1 cellular context compared by ENCODE assay signal in genomic region chr20:49283703-49284625, GRCh38.
TF ChIP-seq lines count a peak whose summit lies in the region.

No MANE protein-coding gene starts in this region.

TF ChIP-seq in K562, 482 proteins besides CTCF, POLR2A, EP300 and RAD21 (continued from another document and continues in another):
- TF ChIP-seq ZNF518B (CRISPR knock-in tag; IDR thresholded peaks at IDR 0.05) (no peak), DMBX1 (CRISPR knock-in tag; IDR thresholded peaks at IDR 0.05; ENCODE audit: borderline replicate concordance) (no peak), ZNF184 (CRISPR knock-in tag; IDR thresholded peaks at IDR 0.05) (no peak), GATA2 (CRISPR knock-in tag; IDR thresholded peaks at IDR 0.05) (no peak), CEBPG (CRISPR knock-in tag; IDR thresholded peaks at IDR 0.05) (no peak), CEBPG (tag; conservative IDR thresholded peaks at IDR 0.05 in 1 of 2, IDR thresholded peaks at IDR 0.05 in 1 of 2) (no peak), PRMT5 (CRISPR knock-in tag; IDR thresholded peaks at IDR 0.05) (no peak), C11orf30 (IDR thresholded peaks at IDR 0.05; ENCODE audit: low read depth) (no peak), IRF9 (tag; IDR thresholded peaks at IDR 0.05) (no peak), SMARCB1 (IDR thresholded peaks at IDR 0.05; ENCODE audit: insufficient read length, low read depth) (no peak), HOMEZ (CRISPR knock-in tag; IDR thresholded peaks at IDR 0.05) (no peak), NCOA1 (IDR thresholded peaks at IDR 0.05; ENCODE audit: low read depth) (no peak), BCLAF1 (IDR thresholded peaks at IDR 0.05; ENCODE audit: borderline replicate concordance in 1 of 2, control insufficient read depth in 1 of 2, low read depth in 2 of 2, low read length in 1 of 2) (no peak; a peak in 1 of 4 replicates), RBFOX2 (IDR thresholded peaks at IDR 0.05; ENCODE audit: low read depth, low read length) (peak; percentile 49; the same call in 1 of the 2 replicates), HINFP (tag; conservative IDR thresholded peaks at IDR 0.05; ENCODE audit: low read depth) (no peak), SRSF9 (IDR thresholded peaks at IDR 0.05; ENCODE audit: borderline replicate concordance, low read depth, low read length) (no peak), TCFL5 (CRISPR knock-in tag; conservative IDR thresholded peaks at IDR 0.05) (no peak), ZHX1 (conservative IDR thresholded peaks at IDR 0.05; ENCODE audit: low read length) (no peak), ARHGAP35 (IDR thresholded peaks at IDR 0.05; ENCODE audit: partially characterized antibody) (no peak), DACH1 (IDR thresholded peaks at IDR 0.05; ENCODE audit: partially characterized antibody) (no peak), SRSF1 (IDR thresholded peaks at IDR 0.05; ENCODE audit: low read depth, low read length) (no peak), HOXB6 (CRISPR knock-in tag; IDR thresholded peaks at IDR 0.05; ENCODE audit: borderline replicate concordance) (0 out of 2 replicates have a peak, but pooled peaks have one; percentile 42), E2F3 (CRISPR knock-in tag; IDR thresholded peaks at IDR 0.05) (no peak), FOS (IDR thresholded peaks at IDR 0.05; ENCODE audit: extremely low read depth, insufficient read length) (no peak), E2F1 (CRISPR knock-in tag; IDR thresholded peaks at IDR 0.05) (peak; percentile 37), CLOCK (CRISPR knock-in tag; IDR thresholded peaks at IDR 0.05; ENCODE audit: borderline replicate concordance) (no peak), ZNF609 (CRISPR knock-in tag; IDR thresholded peaks at IDR 0.05; ENCODE audit: borderline replicate concordance) (no peak), KAT8 (IDR thresholded peaks at IDR 0.05; ENCODE audit: low read depth) (no peak), ATF7 (IDR thresholded peaks at IDR 0.05) (no peak), PHF21A (IDR thresholded peaks at IDR 0.05; ENCODE audit: borderline replicate concordance, low read depth) (no peak), CHD2 (IDR thresholded peaks at IDR 0.05; ENCODE audit: low read depth, low read length) (no peak; the same call in 1 of the 2 replicates), BRD4 (IDR thresholded peaks at IDR 0.05) (no peak), ZNF282 (CRISPR knock-in tag; IDR thresholded peaks at IDR 0.05) (no peak), ZBTB1 (CRISPR knock-in tag; IDR thresholded peaks at IDR 0.05; ENCODE audit: borderline replicate concordance, low read depth) (no peak), NRF1 (conservative IDR thresholded peaks at IDR 0.05 in 1 of 2, IDR thresholded peaks at IDR 0.05 in 1 of 2) (no peak)
